1 cellular context compared by ENCODE assay signal in the genomic region with DNA sequence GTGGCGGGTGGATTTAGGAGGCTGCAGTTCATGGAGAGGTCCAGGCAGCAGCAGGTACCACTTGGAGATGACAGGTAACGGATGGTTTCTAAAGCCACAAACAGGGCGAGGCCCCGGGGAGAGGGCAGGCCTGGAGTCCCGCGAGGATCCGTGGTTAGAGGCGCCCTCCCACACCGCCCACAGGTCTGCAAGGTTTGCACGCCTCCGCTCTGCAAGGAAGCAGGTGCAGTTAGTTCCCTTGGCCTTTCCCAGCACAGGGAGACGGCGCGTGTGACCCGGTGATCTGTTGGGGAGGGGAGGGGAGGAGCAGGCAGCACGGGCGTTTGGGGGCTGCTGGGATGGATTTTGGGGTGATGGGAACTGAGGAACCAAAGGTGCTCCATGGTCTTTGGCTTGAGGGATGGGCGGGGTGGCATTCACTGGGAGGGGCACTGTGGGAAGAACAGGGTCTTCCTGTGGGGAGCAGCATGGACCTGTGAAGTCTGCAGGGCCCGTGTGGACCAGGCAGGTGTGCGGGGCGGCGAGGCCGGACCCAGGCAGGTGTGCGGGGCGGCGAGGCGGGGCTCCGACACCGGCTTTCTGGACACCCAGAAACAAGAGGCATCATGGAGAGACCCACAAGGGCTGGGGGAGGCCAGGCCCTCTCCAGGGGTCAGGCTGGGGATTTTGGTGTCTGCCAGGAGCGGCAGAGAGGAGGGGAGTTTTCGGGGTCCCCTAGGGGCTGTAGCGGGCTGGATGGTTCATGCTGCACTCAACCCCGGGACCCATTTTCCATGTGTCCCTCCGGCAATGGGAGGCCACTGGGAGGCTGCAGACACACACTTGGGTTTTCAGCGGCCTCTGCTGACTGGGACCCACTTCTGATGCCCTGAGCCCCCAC.
TF ChIP-seq lines count a peak whose summit lies in the region.

No MANE protein-coding gene starts in this region.

TF ChIP-seq in HEK293, 187 proteins besides CTCF, POLR2A, EP300 and RAD21:
- peak; percentile 68 for TF ChIP-seq KLF1 (tag by site-specific recombination; IDR thresholded peaks at IDR 0.05)
- TF ChIP-seq REPIN1 (tag by site-specific recombination; IDR thresholded peaks at IDR 0.05; ENCODE audit: low read depth): no peak
- 0 out of 2 replicates have a peak, but pooled peaks have one; percentile 6 for TF ChIP-seq SP2 (tag by site-specific recombination; IDR thresholded peaks at IDR 0.05)
- no peak for TF ChIP-seq YY2 (tag by site-specific recombination; IDR thresholded peaks at IDR 0.05)
- peak; percentile 90 for TF ChIP-seq ZFHX2 (tag by site-specific recombination; conservative IDR thresholded peaks at IDR 0.05)
- TF ChIP-seq EGR2 (tag by site-specific recombination; IDR thresholded peaks at IDR 0.05; ENCODE audit: low read depth): peak; percentile 88
- TF ChIP-seq KLF7 (tag by site-specific recombination; IDR thresholded peaks at IDR 0.05; ENCODE audit: borderline replicate concordance): no peak
TF ChIP-seq in HEK293: peak in this region for 4.
